Comparison of ENCODE assay signal across 12 cellular contexts in genomic region chr11:134332782-134333181, GRCh38. TPM values are rescaled to one million over a fixed set of nuclear protein-coding genes. Genes with fewer than 3 reads are reported as not detected.
A peak's percentile ranks its signal among the peaks of the same experiment; 100 is the strongest.
DNase-seq lines count a peak whose midpoint lies in the region; ATAC-seq, FAIRE-seq and TF ChIP-seq lines count a peak whose summit lies in the region.
"Had no signal": no experiment of that assay in that cellular context is flagged by ENCODE, and none has a peak within 500 bp of the region (broad histone marks: within the 10 kb centered on the region; RNA-seq: fewer than 3 reads in every experiment).

No MANE protein-coding gene starts in this region.

- CTCF ChIA-PET in CD4-positive, alpha-beta T cell (lab: Charles Lee), result interaction anchor here (1.3 kb wide), 1 partner anchor 56 kb away, joined by 12 read pairs; the partner anchor contains the start of gene GLB1L3

- H3K4me1 ChIP-seq in effector memory CD4-positive, alpha-beta T cell (ENCODE audit: control insufficient read depth, insufficient read depth, low read length, poor library complexity, severe bottlenecking), result peaks cover 14% of the 10 kb centered on the region

- no peaks in the 10 kb centered on the region for H3K9me3 Mint-ChIP-seq in CD4-positive, alpha-beta T cell
- no peaks in the 10 kb centered on the region for H3K9me3 Mint-ChIP-seq in neural crest cell

- no peaks in the 10 kb centered on the region for H3K9me3 ChIP-seq in CD4-positive, alpha-beta T cell (ENCODE audit: control insufficient read depth, low read length)
- no peaks in the 10 kb centered on the region for H3K9me3 ChIP-seq in effector memory CD4-positive, alpha-beta T cell (ENCODE audit: control insufficient read depth, low read length)
- H3K9me3 ChIP-seq: heart right ventricle, tibial nerve had no signal

- DNase-seq in CD4-positive, alpha-beta T cell, result no peak
- no peak for DNase-seq in Jurkat, Clone E6-1 (ENCODE audit: low read depth, low spot score)
- DNase-seq in effector memory CD4-positive, alpha-beta T cell, result no peak
- no peak for DNase-seq in neural crest cell (ENCODE audit: low read depth, low spot score)
- no peak for DNase-seq in NCI-H2171 treated with DMSO at 0.1 percent for 48 hours (lab: John Stamatoyannopoulos, UW)
- DNase-seq in HTR-8/SVneo (ENCODE audit: insufficient read length, low spot score), result no peak
- DNase-seq: heart right ventricle had no signal

- peak overlapping the region; percentile 57 for H3K4me3 ChIP-seq in Jurkat, Clone E6-1 (ENCODE audit: low read length)
- H3K4me3 ChIP-seq in effector memory CD4-positive, alpha-beta T cell (ENCODE audit: insufficient read depth, low read depth, low read length, poor library complexity, severe bottlenecking), result peak overlapping the region; percentile 64

- no peak overlapping the region for H3K27ac Mint-ChIP-seq in CD4-positive, alpha-beta T cell
- H3K27ac Mint-ChIP-seq in neural crest cell (ENCODE audit: unreplicated experiment), result no peak overlapping the region

- H3K27me3 Mint-ChIP-seq in CD4-positive, alpha-beta T cell, result peaks cover 39% of the 10 kb centered on the region
- H3K27me3 Mint-ChIP-seq in neural crest cell (ENCODE audit: low read depth), result peaks cover 46% of the 10 kb centered on the region

- no peak overlapping the region for H3K27ac ChIP-seq in CD4-positive, alpha-beta T cell (ENCODE audit: low read depth, low read length)
- no peak overlapping the region for H3K27ac ChIP-seq in effector memory CD4-positive, alpha-beta T cell (ENCODE audit: insufficient read depth, low read length, poor library complexity, severe bottlenecking)
- H3K27ac ChIP-seq: heart right ventricle had no signal

- no peak for FAIRE-seq in HTR-8/SVneo (lab: Jason Lieb, UNC)
- FAIRE-seq: GM18507 had no signal

- no peak for ATAC-seq in CD4-positive, alpha-beta T cell (ENCODE audit: poor library complexity)
- no peak for ATAC-seq in activated CD4-positive, CD25-positive, alpha-beta regulatory T cell treated with anti-CD3 and anti-CD28 coated beads, Interleukin-2, amount 50 U/mL, for 24 hours
- no peak for ATAC-seq in GM18907 (IDR thresholded peaks at IDR 0.05; ENCODE audit: unreplicated experiment)

- no peaks in the 10 kb centered on the region for H3K36me3 Mint-ChIP-seq in CD4-positive, alpha-beta T cell (ENCODE audit: low read depth)
- peaks cover 3% of the 10 kb centered on the region for H3K36me3 Mint-ChIP-seq in neural crest cell (ENCODE audit: low read depth)

- peaks cover 19% of the 10 kb centered on the region for H3K4me1 Mint-ChIP-seq in CD4-positive, alpha-beta T cell (ENCODE audit: low read depth)
- H3K4me1 Mint-ChIP-seq in neural crest cell, result peaks cover 30% of the 10 kb centered on the region

- H3K4me3 Mint-ChIP-seq in CD4-positive, alpha-beta T cell, result peak overlapping the region; percentile 92
- H3K4me3 Mint-ChIP-seq in neural crest cell, result peak overlapping the region; percentile 79

- intact Hi-C loops in CD4-positive, alpha-beta T cell (cut with DNase I, micrococcal nuclease), result loop anchor here (1.0 to 10.0 kb wide), 6 partner anchors 55 to 385 kb away; partner anchors contain the start of genes GLB1L3 (in 2 of the 2) and VPS26B (in 1 of the 2)

- POLR2A ChIA-PET in CD4-positive, alpha-beta T cell (lab: Charles Lee), result no interaction called here

- no peaks in the 10 kb centered on the region for H3K27me3 ChIP-seq in CD4-positive, alpha-beta T cell (ENCODE audit: control insufficient read depth, insufficient read depth, low read length)
- no peaks in the 10 kb centered on the region for H3K27me3 ChIP-seq in effector memory CD4-positive, alpha-beta T cell (replicated peaks; ENCODE audit: control insufficient read depth, insufficient read depth, low read length, poor library complexity, severe bottlenecking)
- H3K27me3 ChIP-seq: tibial nerve had no signal

- TF ChIP-seq CTCF in CD4-positive, alpha-beta T cell (IDR thresholded peaks at IDR 0.05), result no peak
- no peak for TF ChIP-seq CTCF in neural crest cell (conservative IDR thresholded peaks at IDR 0.05)

- H3K36me3 ChIP-seq in effector memory CD4-positive, alpha-beta T cell (ENCODE audit: control insufficient read depth, insufficient read depth, low read length), result no peaks in the 10 kb centered on the region
- H3K36me3 ChIP-seq: heart right ventricle, tibial nerve had no signal

RNA-seq across cellular contexts. Expression of gene GLB1L2, which starts 1.0 kb away (rescaled TPM):
- total RNA-seq in CD4-positive, alpha-beta T cell, result under 1 TPM; 0.59 to 0.63 TPM
- 24.5 TPM for polyA plus RNA-seq in Jurkat, Clone E6-1 (2012; ENCODE audit: insufficient read depth, insufficient read length)
- 15.4 TPM in 2 replicates for total RNA-seq in neural crest cell
- total RNA-seq: LHCN-M2 had no signal

RNA-seq across cellular contexts. Expression of gene GLB1L3, which starts 56.6 kb away (rescaled TPM):
- 1 to 10 TPM; 1.3 to 1.5 TPM for total RNA-seq in CD4-positive, alpha-beta T cell
- polyA plus RNA-seq in Jurkat, Clone E6-1 (2012; ENCODE audit: insufficient read depth, insufficient read length), result 58.1 TPM
- 0.14 and 0.28 TPM in 2 replicates for total RNA-seq in neural crest cell
- total RNA-seq: heart right ventricle, LHCN-M2, tibial nerve had no signal
- polyA plus RNA-seq: heart right ventricle had no signal

Comparison
In these comparisons a context has a peak if more than half of its experiments do, and no peak if none do; other contexts are left out.
1. RNA of gene GLB1L2, which starts 1.0 kb away (total RNA-seq): 15.4 TPM in neural crest cell; 0.59 to 0.63 TPM in CD4-positive, alpha-beta T cell; every median in the first group is over 10 times any median in the second.